Comparison of ENCODE assay signal across 8 cellular contexts in the genomic region with DNA sequence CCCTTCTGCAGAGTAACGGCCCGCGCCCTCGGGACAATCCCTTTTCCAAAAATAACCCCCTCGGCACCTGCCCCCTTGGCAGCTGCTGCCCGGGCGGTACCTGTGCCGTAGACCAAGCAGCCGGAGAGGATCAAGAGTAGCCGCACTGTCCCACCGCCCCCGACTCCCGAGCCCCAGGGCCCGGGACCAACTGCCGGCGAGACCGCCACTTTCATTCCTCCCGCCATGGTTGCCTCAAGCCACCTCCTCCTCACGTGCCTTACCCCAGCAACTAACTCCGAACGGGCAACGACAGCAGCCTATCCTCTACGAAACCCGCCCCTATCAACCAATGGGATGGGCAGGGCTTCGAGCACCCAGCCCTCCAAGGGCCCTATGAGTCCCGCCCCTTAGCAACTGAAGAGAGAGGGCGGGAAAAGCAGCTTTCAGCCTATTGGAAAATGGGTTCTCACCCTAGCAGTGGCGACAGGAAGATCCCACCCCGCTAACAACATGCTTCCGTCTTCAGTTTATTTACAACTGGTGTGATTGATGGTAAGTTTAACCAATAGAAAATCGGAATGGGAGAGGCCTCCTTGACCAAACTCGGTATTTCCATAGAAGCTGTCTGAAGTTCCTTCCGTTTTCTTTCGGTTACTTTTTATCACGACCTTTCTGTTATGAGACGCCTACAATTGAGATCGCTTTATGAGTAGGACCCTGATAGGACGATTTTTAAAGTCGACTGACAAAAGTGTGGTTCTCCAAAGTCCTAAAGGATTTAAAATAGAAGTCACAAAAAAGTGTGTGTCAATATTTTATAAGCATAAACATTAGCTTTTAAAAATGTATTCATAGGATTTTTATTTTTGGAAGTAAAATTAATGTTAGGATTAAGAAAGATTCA. TPM values are rescaled to one million over a fixed set of nuclear protein-coding genes. Genes with fewer than 3 reads are reported as not detected.
DNase-seq lines count a peak whose midpoint lies in the region; ATAC-seq lines count a peak whose summit lies in the region.

A gene with protein sequence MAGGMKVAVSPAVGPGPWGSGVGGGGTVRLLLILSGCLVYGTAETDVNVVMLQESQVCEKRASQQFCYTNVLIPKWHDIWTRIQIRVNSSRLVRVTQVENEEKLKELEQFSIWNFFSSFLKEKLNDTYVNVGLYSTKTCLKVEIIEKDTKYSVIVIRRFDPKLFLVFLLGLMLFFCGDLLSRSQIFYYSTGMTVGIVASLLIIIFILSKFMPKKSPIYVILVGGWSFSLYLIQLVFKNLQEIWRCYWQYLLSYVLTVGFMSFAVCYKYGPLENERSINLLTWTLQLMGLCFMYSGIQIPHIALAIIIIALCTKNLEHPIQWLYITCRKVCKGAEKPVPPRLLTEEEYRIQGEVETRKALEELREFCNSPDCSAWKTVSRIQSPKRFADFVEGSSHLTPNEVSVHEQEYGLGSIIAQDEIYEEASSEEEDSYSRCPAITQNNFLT (minus strand): TSS at position 273 of the 886 bp plus-strand sequence. CDS start 46 bp downstream, at position 227.

- peak; percentile 93 for ATAC-seq in GM21360 (IDR thresholded peaks at IDR 0.05; ENCODE audit: unreplicated experiment)
- ATAC-seq in effector memory CD8-positive, alpha-beta T cell (replicated peaks): peak; percentile 94

- peaks cover 7 to 10% of the 10 kb centered on the region in 2 donors for H3K4me1 Mint-ChIP-seq in effector memory CD8-positive, alpha-beta T cell (ENCODE audit: low read depth in 2 of 2)

- peak within 1 kb of the TSS; percentile 97 to 99 for H3K27ac Mint-ChIP-seq in effector memory CD8-positive, alpha-beta T cell

- peaks cover 13% of the 10 kb centered on the region for H3K36me3 Mint-ChIP-seq in effector memory CD8-positive, alpha-beta T cell (ENCODE audit: insufficient read depth)

- H3K9me3 Mint-ChIP-seq in effector memory CD8-positive, alpha-beta T cell: no peaks in the 10 kb centered on the region

- no peaks in the 10 kb centered on the region for H3K27me3 Mint-ChIP-seq in effector memory CD8-positive, alpha-beta T cell

- peak within 1 kb of the TSS; percentile 100 for H3K4me3 Mint-ChIP-seq in effector memory CD8-positive, alpha-beta T cell

- DNase-seq in COLO668 (lab: John Stamatoyannopoulos, UW; ENCODE audit: unreplicated experiment): peak; percentile 92
- DNase-seq in HT1080 (ENCODE audit: low read depth): peak; percentile 100
- DNase-seq in NOMO-1 treated with DMSO at 0.1 percent for 48 hours (lab: John Stamatoyannopoulos, UW; ENCODE audit: unreplicated experiment): peak; percentile 100
- peak; percentile 83 to 96 for DNase-seq in activated CD8-positive, alpha-beta memory T cell treated with anti-CD3 and anti-CD28 coated beads for 4 hours (ENCODE audit: low read depth in 2 of 2)
- DNase-seq in effector memory CD8-positive, alpha-beta T cell: peak; percentile 92 to 95 (median 92)
- DNase-seq in medulla oblongata (ENCODE audit: extremely low spot score): peak; percentile 100
- peak; percentile 86 for DNase-seq in stimulated activated CD8-positive, alpha-beta memory T cell treated with anti-CD3 and anti-CD28 coated beads, Interleukin-12 subunit alpha, Interleukin-12 subunit beta, amount 100 ng/mL, for 24 hours (ENCODE audit: extremely low read depth)

RNA-seq across cellular contexts. Expression of the gene that starts here (rescaled TPM):
- 19.0 and 23.3 TPM in 2 replicates for total RNA-seq in HT1080 (2014; rRNA removed; shearing (Covaris generic))
- polyA plus RNA-seq in HT1080 (2015; cell fraction: cytosol; rRNA removed): 18.8 and 21.2 TPM in 2 replicates
- 49.3 and 51.4 TPM in 2 replicates for polyA plus RNA-seq in HT1080 (2015; cell fraction: nucleus; rRNA removed)

Comparison
In these comparisons a context has a peak if more than half of its experiments do, and no peak if none do; other contexts are left out.
1. Peak in every context shown above with its lines: DNase-seq and ATAC-seq.